Comparison of ENCODE assay signal across 25 cellular contexts in the genomic region with DNA sequence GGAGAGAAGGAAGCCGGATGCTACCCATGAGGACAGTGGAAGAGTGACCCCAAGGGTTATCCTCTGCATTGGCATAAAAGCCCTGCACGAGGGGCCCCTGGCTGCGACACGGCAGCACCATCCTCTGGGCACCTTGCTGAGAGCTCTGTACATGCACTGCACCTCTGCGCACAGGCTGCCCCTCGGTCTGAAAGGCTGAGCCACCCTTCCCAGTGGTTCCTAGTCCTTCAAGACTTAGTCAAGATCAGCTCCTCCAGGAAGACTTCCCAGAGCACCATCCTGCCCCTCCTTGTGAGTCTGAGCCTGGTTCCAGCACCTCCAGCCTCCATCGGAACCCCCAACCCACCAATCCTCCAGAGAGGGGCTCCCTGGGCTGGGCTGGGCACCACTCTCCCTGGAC. TPM values are rescaled to one million over a fixed set of nuclear protein-coding genes. Genes with fewer than 3 reads are reported as not detected.
"Had no signal": no experiment of that assay in that cellular context is flagged by ENCODE, and none has a peak within 500 bp of the region (broad histone marks: within the 10 kb centered on the region; RNA-seq: fewer than 3 reads in every experiment).

No MANE protein-coding gene starts in this region.

- DNase-seq: activated CD4-positive, alpha-beta T cell treated with anti-CD3 and anti-CD28 coated beads, Interleukin-2, amount 10 ng/mL, durations not matched to agents 24 days and 14 days; activated CD4-positive, alpha-beta T cell treated with anti-CD3 and anti-CD28 coated beads, Interleukin-2, amount 50 U/mL, for 48 hours; activated CD8-positive, alpha-beta memory T cell treated with anti-CD3 and anti-CD28 coated beads, Interleukin-2, amount 10 ng/mL, durations not matched to agents 7 days and 5 days; activated gamma-delta T cell; activated naive CD4-positive, alpha-beta T cell treated with anti-CD3 and anti-CD28 coated beads for 36 hours; activated T-cell treated with anti-CD3 and anti-CD28 coated beads, Interleukin-2, amount 50 U/mL, for 4 hours; amygdala; NCI-H1092; NCI-H2029; NCI-H2107; NCI-H2171 treated with DMSO at 0.1 percent for 48 hours; NCI-H226; NCI-H510A; NCI-H82; SJCRH30 had no signal

- H3K27ac ChIP-seq: cardiac muscle cell, KMS-11, SJCRH30 had no signal

- H3K4me3 ChIP-seq: cardiac muscle cell, SJCRH30 had no signal

- ATAC-seq: activated CD4-positive, CD25-positive, alpha-beta regulatory T cell treated with anti-CD3 and anti-CD28 coated beads, Interleukin-2, amount 50 U/mL, for 24 hours; activated CD8-positive, alpha-beta memory T cell treated with anti-CD3 and anti-CD28 coated beads, Interleukin-2, amount 10 ng/mL, durations not matched to agents 7 days and 5 days; activated T-cell treated with anti-CD3 and anti-CD28 coated beads, Interleukin-2, amount 50 U/mL, for 4 hours had no signal

- H3K4me3 Mint-ChIP-seq: activated CD4-positive, alpha-beta T cell treated with anti-CD3 and anti-CD28 coated beads, Interleukin-2, amount 10 ng/mL, durations not matched to agents 24 days and 14 days; activated CD8-positive, alpha-beta memory T cell treated with anti-CD3 and anti-CD28 coated beads, Interleukin-2, amount 10 ng/mL, durations not matched to agents 7 days and 5 days; activated naive CD4-positive, alpha-beta T cell treated with anti-CD3 and anti-CD28 coated beads for 36 hours; activated naive CD8-positive, alpha-beta T cell; activated T-cell treated with anti-CD3 and anti-CD28 coated beads, Interleukin-2, amount 50 U/mL, for 4 hours; brain; T-helper 1 cell treated with Interleukin-12 subunit alpha and Interleukin-12 subunit beta and Interleukin-4 antibody, amounts not matched to agents 30 μg/mL and 1 μg/mL, for 36 hours had no signal

- H3K4me1 ChIP-seq: SJCRH30 had no signal

- H3K36me3 Mint-ChIP-seq: activated CD8-positive, alpha-beta memory T cell treated with anti-CD3 and anti-CD28 coated beads, Interleukin-2, amount 10 ng/mL, durations not matched to agents 7 days and 5 days; activated naive CD8-positive, alpha-beta T cell; brain had no signal

- H3K9me3 ChIP-seq: SJCRH30 had no signal

- H3K27ac Mint-ChIP-seq: activated CD4-positive, alpha-beta T cell treated with anti-CD3 and anti-CD28 coated beads, Interleukin-2, amount 10 ng/mL, durations not matched to agents 24 days and 14 days; activated CD8-positive, alpha-beta memory T cell treated with anti-CD3 and anti-CD28 coated beads, Interleukin-2, amount 10 ng/mL, durations not matched to agents 7 days and 5 days; activated naive CD4-positive, alpha-beta T cell treated with anti-CD3 and anti-CD28 coated beads for 36 hours; activated naive CD8-positive, alpha-beta T cell; T-helper 1 cell treated with Interleukin-12 subunit alpha and Interleukin-12 subunit beta and Interleukin-4 antibody, amounts not matched to agents 30 μg/mL and 1 μg/mL, for 36 hours had no signal

- H3K36me3 ChIP-seq: cardiac muscle cell, SJCRH30 had no signal

- H3K9me3 Mint-ChIP-seq: activated CD4-positive, alpha-beta T cell treated with anti-CD3 and anti-CD28 coated beads, Interleukin-2, amount 10 ng/mL, durations not matched to agents 24 days and 14 days; activated naive CD4-positive, alpha-beta T cell treated with anti-CD3 and anti-CD28 coated beads for 36 hours; activated T-cell treated with anti-CD3 and anti-CD28 coated beads, Interleukin-2, amount 50 U/mL, for 4 hours; brain; T-helper 1 cell treated with Interleukin-12 subunit alpha and Interleukin-12 subunit beta and Interleukin-4 antibody, amounts not matched to agents 30 μg/mL and 1 μg/mL, for 36 hours had no signal

- FAIRE-seq: astrocyte had no signal

RNA-seq across cellular contexts. Expression of a gene that starts 37.9 kb away (rescaled TPM):
- total RNA-seq: activated CD4-positive, alpha-beta T cell treated with anti-CD3 and anti-CD28 coated beads, Interleukin-2, amount 10 ng/mL, durations not matched to agents 24 days and 14 days; activated CD8-positive, alpha-beta memory T cell treated with anti-CD3 and anti-CD28 coated beads, Interleukin-2, amount 10 ng/mL, durations not matched to agents 7 days and 5 days; activated naive CD4-positive, alpha-beta T cell treated with anti-CD3 and anti-CD28 coated beads for 36 hours; activated T-cell treated with anti-CD3 and anti-CD28 coated beads, Interleukin-2, amount 50 U/mL, for 4 hours; astrocyte; MCF 10A; OCI-LY7; RPMI7951; SJCRH30 had no signal
- polyA plus RNA-seq: cardiac muscle cell had no signal
